21 cellular contexts compared by ENCODE assay signal in the genomic region with DNA sequence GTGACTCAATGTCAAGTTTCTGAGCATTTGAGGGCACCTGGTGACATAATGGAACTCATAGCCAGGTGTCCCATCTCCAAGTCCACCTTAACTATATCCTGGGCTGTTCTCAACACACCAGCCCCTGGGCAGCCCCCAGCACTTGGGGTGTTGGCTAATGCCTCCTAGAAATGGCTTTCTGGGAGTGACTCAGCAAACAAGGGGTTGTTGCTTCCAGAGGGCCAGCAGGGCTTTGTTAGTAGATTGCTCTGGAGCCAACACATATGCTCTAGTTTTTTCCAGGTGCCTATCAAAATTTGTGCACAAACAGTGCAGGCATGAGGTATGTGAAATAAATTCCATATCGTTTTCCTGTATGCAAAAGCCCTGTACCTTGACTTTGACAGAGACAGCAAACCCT.
"Had no signal": no experiment of that assay in that cellular context is flagged by ENCODE, and none has a peak within 500 bp of the region (broad histone marks: within the 10 kb centered on the region; RNA-seq: fewer than 3 reads in every experiment).

No MANE protein-coding gene starts in this region.

- H3K9me3 ChIP-seq: MG63 had no signal

- DNase-seq: activated CD4-positive, alpha-beta T cell treated with anti-CD3 and anti-CD28 coated beads, Interleukin-2, amount 50 U/mL, for 1 hour; activated CD4-positive, CD25-positive, alpha-beta regulatory T cell; activated CD8-positive, alpha-beta memory T cell treated with anti-CD3 and anti-CD28 coated beads, Interleukin-2, amount 50 U/mL, for 4 hours; activated CD8-positive, alpha-beta T cell treated with anti-CD3 and anti-CD28 coated beads for 36 hours; activated gamma-delta T cell treated with Interleukin-2 at 50 U/mL for 16 hours; activated naive CD4-positive, alpha-beta T cell treated with anti-CD3 and anti-CD28 coated beads, Interleukin-2, amount 10 ng/mL, durations not matched to agents 7 days and 5 days; activated naive CD8-positive, alpha-beta T cell treated with anti-CD3 and anti-CD28 coated beads for 36 hours; activated T-cell treated with anti-CD3 and anti-CD28 coated beads, Interleukin-2, amount 50 U/mL, for 72 hours; cerebellar nuclear complex; MG63; MV-4-11; NCI-H1092 treated with DMSO at 0.1 percent for 48 hours; NCI-H1417 treated with DMSO at 0.1 percent for 48 hours; NCI-H1694; NCI-H2029 treated with DMSO at 0.1 percent for 48 hours; NCI-H345; NCI-H510A; PC-9; SHP77 treated with DMSO at 0.1 percent for 48 hours; T-helper 1 cell had no signal

- H3K4me3 ChIP-seq: MG63, PC-9 had no signal

- H3K27ac ChIP-seq: PC-9, VCaP had no signal

- H2AFZ ChIP-seq: PC-9 had no signal

- H3K4me2 ChIP-seq: PC-9 had no signal

- H3K27me3 ChIP-seq: MG63 had no signal

- H3K36me3 ChIP-seq: MG63 had no signal

- ATAC-seq: activated CD8-positive, alpha-beta T cell treated with anti-CD3 and anti-CD28 coated beads for 36 hours; activated T-cell treated with anti-CD3 and anti-CD28 coated beads, Interleukin-2, amount 50 U/mL, for 72 hours had no signal
